In the genomic region with DNA sequence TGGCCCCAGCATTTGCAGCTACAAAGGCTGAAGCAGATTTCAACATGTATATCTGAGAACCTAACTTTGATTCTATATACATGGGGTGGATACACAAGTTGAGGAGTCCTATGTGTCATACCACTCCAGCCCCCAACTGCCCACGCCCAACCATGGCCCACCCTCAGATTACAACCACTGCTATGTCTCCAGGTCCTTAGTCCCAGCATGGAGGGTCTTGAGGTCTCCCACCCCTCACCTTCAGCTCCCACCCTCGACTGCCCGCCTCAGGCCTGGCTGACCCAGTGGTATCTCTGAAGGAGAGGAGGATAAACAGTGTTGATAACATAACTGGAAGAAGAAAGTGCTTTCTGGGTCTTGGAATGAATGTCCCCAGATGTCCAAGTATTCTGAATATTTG, we compare ENCODE assay signal across 21 cellular contexts. TPM values are rescaled to one million over a fixed set of nuclear protein-coding genes. Genes with fewer than 3 reads are reported as not detected.
"Had no signal": no experiment of that assay in that cellular context is flagged by ENCODE, and none has a peak within 500 bp of the region (broad histone marks: within the 10 kb centered on the region; RNA-seq: fewer than 3 reads in every experiment).

No MANE protein-coding gene starts in this region.

- H3K9me3 ChIP-seq: body of pancreas, lower lobe of right lung, spleen, thyroid gland had no signal

- H3K27ac ChIP-seq: epithelial cell of prostate, hepatocyte, lower lobe of right lung, spleen, thyroid gland had no signal

- DNase-seq: activated CD4-positive, alpha-beta memory T cell treated with anti-CD3 and anti-CD28 coated beads for 36 hours; activated gamma-delta T cell treated with Interleukin-2 at 50 U/mL for 16 hours; activated T-cell treated with anti-CD3 and anti-CD28 coated beads for 4 hours; amniotic stem cell; body of pancreas; endodermal cell; left cardiac atrium; lower lobe of right lung; natural killer cell; spleen; stimulated activated CD4-positive, alpha-beta T cell treated with anti-CD3 and anti-CD28 coated beads, Interleukin-4, amount 100 ng/mL, for 4 hours had no signal

- H3K9me3 Mint-ChIP-seq: activated CD4-positive, alpha-beta memory T cell treated with anti-CD3 and anti-CD28 coated beads for 36 hours; activated T-helper 1 cell treated with anti-CD3 and anti-CD28 coated beads, Interleukin-12 subunit alpha, Interleukin-12 subunit beta, Interleukin-2, Interleukin-4 antibody, amounts not matched to agents 30 ng/mL and 10 ng/mL and 1 ng/mL, durations not matched to agents 14 hours and 24 hours and 36 hours; endodermal cell; natural killer cell; stimulated activated memory B cell treated with anti-CD40 and anti-IgM and Interleukin-4, amounts not matched to agents 10 μg/mL and 1 μg/mL and 100 μg/mL, for 72 hours; T-helper 2 cell treated with Interferon-gamma antibody and Interleukin-4, amounts not matched to agents 5 μg/mL and 100 μg/mL, for 36 hours had no signal

- H3K27ac Mint-ChIP-seq: activated CD4-positive, alpha-beta memory T cell treated with anti-CD3 and anti-CD28 coated beads for 36 hours; activated naive CD8-positive, alpha-beta T cell; activated T-helper 1 cell treated with anti-CD3 and anti-CD28 coated beads, Interleukin-12 subunit alpha, Interleukin-12 subunit beta, Interleukin-2, Interleukin-4 antibody, amounts not matched to agents 30 ng/mL and 10 ng/mL and 1 ng/mL, durations not matched to agents 14 hours and 24 hours and 36 hours; endodermal cell; natural killer cell; stimulated activated memory B cell treated with anti-CD40 and anti-IgM and Interleukin-4, amounts not matched to agents 10 μg/mL and 1 μg/mL and 100 μg/mL, for 72 hours; T-helper 2 cell treated with Interferon-gamma antibody and Interleukin-4, amounts not matched to agents 5 μg/mL and 100 μg/mL, for 36 hours had no signal

- H3K27me3 ChIP-seq: body of pancreas, hepatocyte, thyroid gland had no signal

- H3K4me3 Mint-ChIP-seq: activated CD4-positive, alpha-beta memory T cell treated with anti-CD3 and anti-CD28 coated beads for 36 hours; activated naive CD8-positive, alpha-beta T cell; activated T-helper 1 cell treated with anti-CD3 and anti-CD28 coated beads, Interleukin-12 subunit alpha, Interleukin-12 subunit beta, Interleukin-2, Interleukin-4 antibody, amounts not matched to agents 30 ng/mL and 10 ng/mL and 1 ng/mL, durations not matched to agents 14 hours and 24 hours and 36 hours; endodermal cell; natural killer cell; stimulated activated memory B cell treated with anti-CD40 and anti-IgM and Interleukin-4, amounts not matched to agents 10 μg/mL and 1 μg/mL and 100 μg/mL, for 72 hours; T-helper 2 cell treated with Interferon-gamma antibody and Interleukin-4, amounts not matched to agents 5 μg/mL and 100 μg/mL, for 36 hours had no signal

- H3K36me3 ChIP-seq: spleen, thyroid gland had no signal

- H2AFZ ChIP-seq: hepatocyte had no signal

- FAIRE-seq: colon, TTC549 had no signal

- ATAC-seq: body of pancreas; lower lobe of right lung; natural killer cell; stimulated activated memory B cell treated with anti-CD40 and anti-IgM and Interleukin-4, amounts not matched to agents 10 μg/mL and 1 μg/mL and 100 μg/mL, for 72 hours had no signal

- H3K4me3 ChIP-seq: body of pancreas, hepatocyte, lower lobe of right lung, spleen, thyroid gland had no signal

- H3K79me2 ChIP-seq: hepatocyte had no signal

- H3K36me3 Mint-ChIP-seq: activated CD4-positive, alpha-beta memory T cell treated with anti-CD3 and anti-CD28 coated beads for 36 hours; activated naive CD8-positive, alpha-beta T cell; natural killer cell; stimulated activated memory B cell treated with anti-CD40 and anti-IgM and Interleukin-4, amounts not matched to agents 10 μg/mL and 1 μg/mL and 100 μg/mL, for 72 hours had no signal

- H3K4me2 ChIP-seq: hepatocyte had no signal

RNA-seq across cellular contexts. Expression of gene SOWAHA, which starts 8.2 kb away (rescaled TPM):
- total RNA-seq: activated CD4-positive, alpha-beta memory T cell treated with anti-CD3 and anti-CD28 coated beads for 36 hours; mesenteric fat pad; natural killer cell; spleen had no signal

RNA-seq across cellular contexts. Expression of gene GDF9, which starts 44.9 kb away (rescaled TPM):
- total RNA-seq: mesenteric fat pad had no signal
